In the genomic region with DNA sequence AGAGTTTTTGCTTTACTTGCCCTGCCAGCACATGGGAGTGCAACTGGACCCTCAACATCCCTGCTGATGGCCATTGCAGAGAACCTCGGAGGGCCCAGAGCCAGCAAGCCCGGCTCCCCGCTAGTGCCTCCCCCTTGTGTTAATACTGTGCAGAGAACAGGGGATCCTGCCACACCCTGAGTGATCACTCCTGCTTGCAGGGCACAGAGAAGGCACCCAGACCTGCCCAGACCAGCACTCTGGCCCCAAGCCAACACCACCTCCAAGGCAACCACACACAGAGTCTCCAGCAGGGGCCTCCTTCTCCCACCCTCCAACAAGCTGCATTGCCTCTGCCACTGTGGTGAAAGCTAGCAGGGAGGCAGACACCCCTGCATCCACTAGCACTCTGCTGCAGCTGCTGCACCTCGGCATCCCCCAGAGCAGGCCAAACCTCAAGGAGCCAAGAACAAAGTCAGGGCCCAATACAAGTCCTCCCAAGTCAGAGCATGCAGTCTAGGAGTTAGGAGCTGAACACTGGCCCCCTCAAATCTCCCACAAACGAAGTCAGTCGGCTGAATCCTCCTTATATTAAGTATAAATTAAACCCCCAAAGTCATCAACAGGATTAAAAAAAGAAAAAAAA, we compare ENCODE assay signal across 1 cellular context.
TF ChIP-seq lines count a peak whose summit lies in the region.

No MANE protein-coding gene starts in this region.

TF ChIP-seq in WTC11, 78 proteins besides CTCF, POLR2A, EP300 and RAD21 (continued from another document):
- TF ChIP-seq, protein P1, sequence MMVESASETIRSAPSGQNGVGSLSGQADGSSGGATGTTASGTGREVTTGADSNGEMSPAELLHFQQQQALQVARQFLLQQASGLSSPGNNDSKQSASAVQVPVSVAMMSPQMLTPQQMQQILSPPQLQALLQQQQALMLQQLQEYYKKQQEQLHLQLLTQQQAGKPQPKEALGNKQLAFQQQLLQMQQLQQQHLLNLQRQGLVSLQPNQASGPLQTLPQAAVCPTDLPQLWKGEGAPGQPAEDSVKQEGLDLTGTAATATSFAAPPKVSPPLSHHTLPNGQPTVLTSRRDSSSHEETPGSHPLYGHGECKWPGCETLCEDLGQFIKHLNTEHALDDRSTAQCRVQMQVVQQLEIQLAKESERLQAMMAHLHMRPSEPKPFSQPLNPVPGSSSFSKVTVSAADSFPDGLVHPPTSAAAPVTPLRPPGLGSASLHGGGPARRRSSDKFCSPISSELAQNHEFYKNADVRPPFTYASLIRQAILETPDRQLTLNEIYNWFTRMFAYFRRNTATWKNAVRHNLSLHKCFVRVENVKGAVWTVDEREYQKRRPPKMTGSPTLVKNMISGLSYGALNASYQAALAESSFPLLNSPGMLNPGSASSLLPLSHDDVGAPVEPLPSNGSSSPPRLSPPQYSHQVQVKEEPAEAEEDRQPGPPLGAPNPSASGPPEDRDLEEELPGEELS (CRISPR knock-in tag; IDR thresholded peaks at IDR 0.05) = no peak
- TF ChIP-seq, protein P2, sequence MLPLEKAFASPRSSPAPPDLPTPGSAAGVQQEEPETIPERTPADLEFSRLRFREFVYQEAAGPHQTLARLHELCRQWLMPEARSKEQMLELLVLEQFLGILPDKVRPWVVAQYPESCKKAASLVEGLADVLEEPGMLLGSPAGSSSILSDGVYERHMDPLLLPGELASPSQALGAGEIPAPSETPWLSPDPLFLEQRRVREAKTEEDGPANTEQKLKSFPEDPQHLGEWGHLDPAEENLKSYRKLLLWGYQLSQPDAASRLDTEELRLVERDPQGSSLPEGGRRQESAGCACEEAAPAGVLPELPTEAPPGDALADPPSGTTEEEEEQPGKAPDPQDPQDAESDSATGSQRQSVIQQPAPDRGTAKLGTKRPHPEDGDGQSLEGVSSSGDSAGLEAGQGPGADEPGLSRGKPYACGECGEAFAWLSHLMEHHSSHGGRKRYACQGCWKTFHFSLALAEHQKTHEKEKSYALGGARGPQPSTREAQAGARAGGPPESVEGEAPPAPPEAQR (CRISPR knock-in tag; IDR thresholded peaks at IDR 0.05) = no peak
TF ChIP-seq in WTC11: peak in this region for 0.
